In genomic region chr1:223844962-223845809, GRCh38 we compare ENCODE assay signal across 1 cellular context.
A peak's percentile ranks its signal among the peaks of the same experiment; 100 is the strongest.
TF ChIP-seq lines count a peak whose summit lies in the region.

No MANE protein-coding gene starts in this region.

TF ChIP-seq in HepG2, 621 proteins besides CTCF, POLR2A, EP300 and RAD21 (continued from another document and continues in another):
- TF ChIP-seq, protein P1, sequence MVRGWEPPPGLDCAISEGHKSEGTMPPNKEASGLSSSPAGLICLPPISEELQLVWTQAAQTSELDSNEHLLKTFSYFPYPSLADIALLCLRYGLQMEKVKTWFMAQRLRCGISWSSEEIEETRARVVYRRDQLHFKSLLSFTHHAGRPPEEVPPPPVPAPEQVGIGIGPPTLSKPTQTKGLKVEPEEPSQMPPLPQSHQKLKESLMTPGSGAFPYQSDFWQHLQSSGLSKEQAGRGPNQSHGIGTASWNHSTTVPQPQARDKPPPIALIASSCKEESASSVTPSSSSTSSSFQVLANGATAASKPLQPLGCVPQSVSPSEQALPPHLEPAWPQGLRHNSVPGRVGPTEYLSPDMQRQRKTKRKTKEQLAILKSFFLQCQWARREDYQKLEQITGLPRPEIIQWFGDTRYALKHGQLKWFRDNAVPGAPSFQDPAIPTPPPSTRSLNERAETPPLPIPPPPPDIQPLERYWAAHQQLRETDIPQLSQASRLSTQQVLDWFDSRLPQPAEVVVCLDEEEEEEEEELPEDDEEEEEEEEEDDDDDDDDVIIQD (CRISPR knock-in tag; IDR thresholded peaks at IDR 0.05; ENCODE audit: low read depth): no peak
- TF ChIP-seq, protein P2, sequence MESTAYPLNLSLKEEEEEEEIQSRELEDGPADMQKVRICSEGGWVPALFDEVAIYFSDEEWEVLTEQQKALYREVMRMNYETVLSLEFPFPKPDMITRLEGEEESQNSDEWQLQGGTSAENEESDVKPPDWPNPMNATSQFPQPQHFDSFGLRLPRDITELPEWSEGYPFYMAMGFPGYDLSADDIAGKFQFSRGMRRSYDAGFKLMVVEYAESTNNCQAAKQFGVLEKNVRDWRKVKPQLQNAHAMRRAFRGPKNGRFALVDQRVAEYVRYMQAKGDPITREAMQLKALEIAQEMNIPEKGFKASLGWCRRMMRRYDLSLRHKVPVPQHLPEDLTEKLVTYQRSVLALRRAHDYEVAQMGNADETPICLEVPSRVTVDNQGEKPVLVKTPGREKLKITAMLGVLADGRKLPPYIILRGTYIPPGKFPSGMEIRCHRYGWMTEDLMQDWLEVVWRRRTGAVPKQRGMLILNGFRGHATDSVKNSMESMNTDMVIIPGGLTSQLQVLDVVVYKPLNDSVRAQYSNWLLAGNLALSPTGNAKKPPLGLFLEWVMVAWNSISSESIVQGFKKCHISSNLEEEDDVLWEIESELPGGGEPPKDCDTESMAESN (CRISPR knock-in tag; conservative IDR thresholded peaks at IDR 0.05): no peak
- no peak; the same call in 1 of the 2 replicates for TF ChIP-seq HDAC1 (CRISPR knock-in tag; IDR thresholded peaks at IDR 0.05)
- TF ChIP-seq RCOR2 (CRISPR knock-in tag; IDR thresholded peaks at IDR 0.05): no peak
- no peak for TF ChIP-seq SYNCRIP (IDR thresholded peaks at IDR 0.05; ENCODE audit: insufficient read depth, low read depth, low read length)
- TF ChIP-seq MED13 (CRISPR knock-in tag; IDR thresholded peaks at IDR 0.05): no peak
- TF ChIP-seq ZNF576 (CRISPR knock-in tag; IDR thresholded peaks at IDR 0.05): no peak
- TF ChIP-seq ZBTB8A (CRISPR knock-in tag; IDR thresholded peaks at IDR 0.05; ENCODE audit: borderline replicate concordance, low read depth): no peak
- no peak for TF ChIP-seq ZNF672 (CRISPR knock-in tag; IDR thresholded peaks at IDR 0.05)
- 0 out of 2 replicates have a peak, but pooled peaks have one; percentile 29 for TF ChIP-seq ZBTB43 (CRISPR knock-in tag; conservative IDR thresholded peaks at IDR 0.05)
- peak; percentile 50 for TF ChIP-seq PHF8 (CRISPR knock-in tag; IDR thresholded peaks at IDR 0.05)
- no peak for TF ChIP-seq ZNF619 (CRISPR knock-in tag; IDR thresholded peaks at IDR 0.05)
- no peak for TF ChIP-seq HBP1 (CRISPR knock-in tag; IDR thresholded peaks at IDR 0.05; ENCODE audit: low read depth)
- TF ChIP-seq REPIN1 (CRISPR knock-in tag; IDR thresholded peaks at IDR 0.05; ENCODE audit: borderline replicate concordance, low read depth): no peak
- TF ChIP-seq ZNF891 (CRISPR knock-in tag; IDR thresholded peaks at IDR 0.05): no peak; the same call in 1 of the 2 replicates
- TF ChIP-seq BRCA1 (CRISPR knock-in tag; IDR thresholded peaks at IDR 0.05): no peak
- no peak for TF ChIP-seq AGO2 (optimal IDR thresholded peaks at IDR 0.05; ENCODE audit: low read depth, low read length)
- no peak for TF ChIP-seq FOXC1 (CRISPR knock-in tag; IDR thresholded peaks at IDR 0.05; ENCODE audit: borderline replicate concordance)
- TF ChIP-seq ZNF224 (CRISPR knock-in tag; IDR thresholded peaks at IDR 0.05): no peak
- no peak for TF ChIP-seq NFE2L2 (IDR thresholded peaks at IDR 0.05; ENCODE audit: low read length)
- TF ChIP-seq ZNF776 (CRISPR knock-in tag; IDR thresholded peaks at IDR 0.05): peak; percentile 74; the same call in 1 of the 2 replicates
- no peak for TF ChIP-seq KAT8 (CRISPR knock-in tag; IDR thresholded peaks at IDR 0.05)
- no peak for TF ChIP-seq ISL2 (CRISPR knock-in tag; IDR thresholded peaks at IDR 0.05)
- no peak for TF ChIP-seq ZFP36L2 (CRISPR knock-in tag; IDR thresholded peaks at IDR 0.05)
- TF ChIP-seq SATB2 (CRISPR knock-in tag; IDR thresholded peaks at IDR 0.05): no peak
- no peak for TF ChIP-seq ZNF343 (CRISPR knock-in tag; IDR thresholded peaks at IDR 0.05)
- no peak for TF ChIP-seq NR2C2 (CRISPR knock-in tag; IDR thresholded peaks at IDR 0.05; ENCODE audit: borderline replicate concordance)
- no peak for TF ChIP-seq ZBTB1 (CRISPR knock-in tag; IDR thresholded peaks at IDR 0.05; ENCODE audit: borderline replicate concordance)
- TF ChIP-seq ZNF337 (CRISPR knock-in tag; IDR thresholded peaks at IDR 0.05; ENCODE audit: borderline replicate concordance, low read depth): no peak
- TF ChIP-seq, protein P3, sequence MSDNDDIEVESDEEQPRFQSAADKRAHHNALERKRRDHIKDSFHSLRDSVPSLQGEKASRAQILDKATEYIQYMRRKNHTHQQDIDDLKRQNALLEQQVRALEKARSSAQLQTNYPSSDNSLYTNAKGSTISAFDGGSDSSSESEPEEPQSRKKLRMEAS (IDR thresholded peaks at IDR 0.05): 0 out of 2 replicates have a peak, but pooled peaks have one; percentile 29
- no peak for TF ChIP-seq ZNF781 (CRISPR knock-in tag; IDR thresholded peaks at IDR 0.05; ENCODE audit: borderline replicate concordance, not compliant biosample characterization)
- no peak for TF ChIP-seq ZNF841 (CRISPR knock-in tag; IDR thresholded peaks at IDR 0.05; ENCODE audit: borderline replicate concordance)
- TF ChIP-seq EED (CRISPR knock-in tag; IDR thresholded peaks at IDR 0.05): 0 out of 2 replicates have a peak, but pooled peaks have one; percentile 61
- peak; percentile 38; the same call in 1 of the 2 replicates for TF ChIP-seq HNF4G (IDR thresholded peaks at IDR 0.05; ENCODE audit: borderline replicate concordance, low read depth, low read length)
- TF ChIP-seq HNF4G (CRISPR knock-in tag; IDR thresholded peaks at IDR 0.05; ENCODE audit: borderline replicate concordance, low read depth): no peak
- no peak for TF ChIP-seq TMF1 (CRISPR knock-in tag; IDR thresholded peaks at IDR 0.05; ENCODE audit: low read depth)
- TF ChIP-seq ZNF761 (CRISPR knock-in tag; conservative IDR thresholded peaks at IDR 0.05): 0 out of 2 replicates have a peak, but pooled peaks have one; percentile 3
- no peak for TF ChIP-seq ARHGAP35 (CRISPR knock-in tag; IDR thresholded peaks at IDR 0.05; ENCODE audit: borderline replicate concordance)
- TF ChIP-seq SNAPC5 (CRISPR knock-in tag; IDR thresholded peaks at IDR 0.05; ENCODE audit: borderline replicate concordance): no peak
- no peak for TF ChIP-seq ZSCAN12 (CRISPR knock-in tag; IDR thresholded peaks at IDR 0.05)
- TF ChIP-seq, protein P4, sequence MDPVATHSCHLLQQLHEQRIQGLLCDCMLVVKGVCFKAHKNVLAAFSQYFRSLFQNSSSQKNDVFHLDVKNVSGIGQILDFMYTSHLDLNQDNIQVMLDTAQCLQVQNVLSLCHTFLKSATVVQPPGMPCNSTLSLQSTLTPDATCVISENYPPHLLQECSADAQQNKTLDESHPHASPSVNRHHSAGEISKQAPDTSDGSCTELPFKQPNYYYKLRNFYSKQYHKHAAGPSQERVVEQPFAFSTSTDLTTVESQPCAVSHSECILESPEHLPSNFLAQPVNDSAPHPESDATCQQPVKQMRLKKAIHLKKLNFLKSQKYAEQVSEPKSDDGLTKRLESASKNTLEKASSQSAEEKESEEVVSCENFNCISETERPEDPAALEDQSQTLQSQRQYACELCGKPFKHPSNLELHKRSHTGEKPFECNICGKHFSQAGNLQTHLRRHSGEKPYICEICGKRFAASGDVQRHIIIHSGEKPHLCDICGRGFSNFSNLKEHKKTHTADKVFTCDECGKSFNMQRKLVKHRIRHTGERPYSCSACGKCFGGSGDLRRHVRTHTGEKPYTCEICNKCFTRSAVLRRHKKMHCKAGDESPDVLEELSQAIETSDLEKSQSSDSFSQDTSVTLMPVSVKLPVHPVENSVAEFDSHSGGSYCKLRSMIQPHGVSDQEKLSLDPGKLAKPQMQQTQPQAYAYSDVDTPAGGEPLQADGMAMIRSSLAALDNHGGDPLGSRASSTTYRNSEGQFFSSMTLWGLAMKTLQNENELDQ (CRISPR knock-in tag; IDR thresholded peaks at IDR 0.05; ENCODE audit: borderline replicate concordance): no peak
- peak; percentile 17; the same call in 1 of the 2 replicates for TF ChIP-seq YEATS4 (CRISPR knock-in tag; IDR thresholded peaks at IDR 0.05; ENCODE audit: borderline replicate concordance)
- no peak for TF ChIP-seq ZNF292 (CRISPR knock-in tag; IDR thresholded peaks at IDR 0.05; ENCODE audit: borderline replicate concordance, low read depth)
- no peak for TF ChIP-seq AFF4 (CRISPR knock-in tag; IDR thresholded peaks at IDR 0.05)
- TF ChIP-seq MTF2 (CRISPR knock-in tag; IDR thresholded peaks at IDR 0.05; ENCODE audit: borderline replicate concordance): no peak
- no peak for TF ChIP-seq NBN (conservative IDR thresholded peaks at IDR 0.05)
- no peak for TF ChIP-seq FOXP1 (IDR thresholded peaks at IDR 0.05)
- no peak for TF ChIP-seq FOXP1 (CRISPR knock-in tag; IDR thresholded peaks at IDR 0.05)
- TF ChIP-seq IRF2 (CRISPR knock-in tag; IDR thresholded peaks at IDR 0.05): no peak
- TF ChIP-seq ZMAT3 (CRISPR knock-in tag; conservative IDR thresholded peaks at IDR 0.05): no peak
- no peak for TF ChIP-seq ZNF234 (CRISPR knock-in tag; conservative IDR thresholded peaks at IDR 0.05)
- TF ChIP-seq, protein P5, sequence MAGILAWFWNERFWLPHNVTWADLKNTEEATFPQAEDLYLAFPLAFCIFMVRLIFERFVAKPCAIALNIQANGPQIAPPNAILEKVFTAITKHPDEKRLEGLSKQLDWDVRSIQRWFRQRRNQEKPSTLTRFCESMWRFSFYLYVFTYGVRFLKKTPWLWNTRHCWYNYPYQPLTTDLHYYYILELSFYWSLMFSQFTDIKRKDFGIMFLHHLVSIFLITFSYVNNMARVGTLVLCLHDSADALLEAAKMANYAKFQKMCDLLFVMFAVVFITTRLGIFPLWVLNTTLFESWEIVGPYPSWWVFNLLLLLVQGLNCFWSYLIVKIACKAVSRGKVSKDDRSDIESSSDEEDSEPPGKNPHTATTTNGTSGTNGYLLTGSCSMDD (CRISPR knock-in tag; IDR thresholded peaks at IDR 0.05): no peak
- TF ChIP-seq ZFP41 (CRISPR knock-in tag; IDR thresholded peaks at IDR 0.05; ENCODE audit: borderline replicate concordance): no peak
- no peak for TF ChIP-seq ZNF720 (CRISPR knock-in tag; IDR thresholded peaks at IDR 0.05)
- TF ChIP-seq ZNF773 (CRISPR knock-in tag; IDR thresholded peaks at IDR 0.05; ENCODE audit: borderline replicate concordance): peak; percentile 48; the same call in 1 of the 2 replicates
- TF ChIP-seq, protein P6, sequence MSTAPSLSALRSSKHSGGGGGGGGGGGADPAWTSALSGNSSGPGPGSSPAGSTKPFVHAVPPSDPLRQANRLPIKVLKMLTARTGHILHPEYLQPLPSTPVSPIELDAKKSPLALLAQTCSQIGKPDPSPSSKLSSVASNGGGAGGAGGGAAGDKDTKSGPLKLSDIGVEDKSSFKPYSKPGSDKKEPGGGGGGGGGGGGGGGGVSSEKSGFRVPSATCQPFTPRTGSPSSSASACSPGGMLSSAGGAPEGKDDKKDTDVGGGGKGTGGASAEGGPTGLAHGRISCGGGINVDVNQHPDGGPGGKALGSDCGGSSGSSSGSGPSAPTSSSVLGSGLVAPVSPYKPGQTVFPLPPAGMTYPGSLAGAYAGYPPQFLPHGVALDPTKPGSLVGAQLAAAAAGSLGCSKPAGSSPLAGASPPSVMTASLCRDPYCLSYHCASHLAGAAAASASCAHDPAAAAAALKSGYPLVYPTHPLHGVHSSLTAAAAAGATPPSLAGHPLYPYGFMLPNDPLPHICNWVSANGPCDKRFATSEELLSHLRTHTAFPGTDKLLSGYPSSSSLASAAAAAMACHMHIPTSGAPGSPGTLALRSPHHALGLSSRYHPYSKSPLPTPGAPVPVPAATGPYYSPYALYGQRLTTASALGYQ (CRISPR knock-in tag; IDR thresholded peaks at IDR 0.05): no peak
- no peak for TF ChIP-seq KLF13 (CRISPR knock-in tag; IDR thresholded peaks at IDR 0.05)
- no peak for TF ChIP-seq ZBTB20 (CRISPR knock-in tag; IDR thresholded peaks at IDR 0.05; ENCODE audit: borderline replicate concordance, low read depth)
- no peak for TF ChIP-seq RFX1 (IDR thresholded peaks at IDR 0.05)
- TF ChIP-seq MED1 (CRISPR knock-in tag; IDR thresholded peaks at IDR 0.05): no peak
